Comparison of ENCODE assay signal across 1 cellular context in the genomic region with DNA sequence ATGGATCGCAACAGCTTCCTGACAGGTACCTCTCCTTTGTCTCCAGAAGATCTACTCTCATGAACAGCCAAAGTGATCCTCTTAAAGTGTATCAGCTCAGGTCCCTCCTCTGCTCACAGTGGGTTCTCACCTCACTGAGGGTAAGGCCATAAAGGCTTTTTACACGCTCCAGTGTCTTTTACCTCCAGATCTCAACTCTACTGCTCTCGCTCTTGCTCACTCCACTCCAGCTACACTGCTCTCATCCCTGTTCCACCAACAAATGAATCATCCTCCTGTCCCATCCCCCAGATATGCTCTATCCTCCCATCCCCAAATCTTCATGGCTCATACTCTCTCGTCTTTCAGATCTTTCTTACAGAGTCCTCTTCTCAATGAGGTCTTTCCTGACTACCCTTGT.
TF ChIP-seq lines count a peak whose summit lies in the region.

No MANE protein-coding gene starts in this region.

TF ChIP-seq in GM12878, 131 proteins besides CTCF, POLR2A, EP300 and RAD21:
- TF ChIP-seq, protein P1, sequence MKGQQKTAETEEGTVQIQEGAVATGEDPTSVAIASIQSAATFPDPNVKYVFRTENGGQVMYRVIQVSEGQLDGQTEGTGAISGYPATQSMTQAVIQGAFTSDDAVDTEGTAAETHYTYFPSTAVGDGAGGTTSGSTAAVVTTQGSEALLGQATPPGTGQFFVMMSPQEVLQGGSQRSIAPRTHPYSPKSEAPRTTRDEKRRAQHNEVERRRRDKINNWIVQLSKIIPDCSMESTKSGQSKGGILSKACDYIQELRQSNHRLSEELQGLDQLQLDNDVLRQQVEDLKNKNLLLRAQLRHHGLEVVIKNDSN (IDR thresholded peaks at IDR 0.05; ENCODE audit: borderline replicate concordance, extremely low read length, insufficient read depth, low read depth, low read length) = no peak
- TF ChIP-seq TAF1 (IDR thresholded peaks at IDR 0.05; ENCODE audit: borderline replicate concordance, low read depth, low read length) (no peak), EED (IDR thresholded peaks at IDR 0.05; ENCODE audit: low read depth) (no peak), TBL1XR1 (IDR thresholded peaks at IDR 0.05; ENCODE audit: low read depth, low read length) (no peak), NR2C2 (IDR thresholded peaks at IDR 0.05; ENCODE audit: borderline replicate concordance, control insufficient read depth, insufficient read length, low read depth) (no peak), IRF4 (IDR thresholded peaks at IDR 0.05; ENCODE audit: low read depth, low read length) (no peak), KLF5 (IDR thresholded peaks at IDR 0.05; ENCODE audit: partially characterized antibody) (no peak), EGR1 (IDR thresholded peaks at IDR 0.05; ENCODE audit: borderline replicate concordance in 1 of 2, low read depth in 2 of 2, low read length in 2 of 2) (no peak), ATF3 (IDR thresholded peaks at IDR 0.05; ENCODE audit: borderline replicate concordance, extremely low read depth, low read depth, low read length) (no peak), RELA (IDR thresholded peaks at IDR 0.05; ENCODE audit: borderline replicate concordance, partially characterized antibody) (no peak), SMAD1 (IDR thresholded peaks at IDR 0.05; ENCODE audit: low read depth, partially characterized antibody) (no peak), FOXK2 (IDR thresholded peaks at IDR 0.05) (no peak), IKZF1 (conservative IDR thresholded peaks at IDR 0.05) (no peak)
- TF ChIP-seq, protein P2, sequence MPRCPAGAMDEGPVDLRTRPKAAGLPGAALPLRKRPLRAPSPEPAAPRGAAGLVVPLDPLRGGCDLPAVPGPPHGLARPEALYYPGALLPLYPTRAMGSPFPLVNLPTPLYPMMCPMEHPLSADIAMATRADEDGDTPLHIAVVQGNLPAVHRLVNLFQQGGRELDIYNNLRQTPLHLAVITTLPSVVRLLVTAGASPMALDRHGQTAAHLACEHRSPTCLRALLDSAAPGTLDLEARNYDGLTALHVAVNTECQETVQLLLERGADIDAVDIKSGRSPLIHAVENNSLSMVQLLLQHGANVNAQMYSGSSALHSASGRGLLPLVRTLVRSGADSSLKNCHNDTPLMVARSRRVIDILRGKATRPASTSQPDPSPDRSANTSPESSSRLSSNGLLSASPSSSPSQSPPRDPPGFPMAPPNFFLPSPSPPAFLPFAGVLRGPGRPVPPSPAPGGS (IDR thresholded peaks at IDR 0.05; ENCODE audit: borderline replicate concordance, insufficient read depth, low read depth, low read length, poor library complexity, severe bottlenecking) = no peak
